8 cellular contexts compared by ENCODE assay signal in genomic region chr5:145347026-145347616, GRCh38.
A peak's percentile ranks its signal among the peaks of the same experiment; 100 is the strongest.
DNase-seq lines count a peak whose midpoint lies in the region; ATAC-seq and FAIRE-seq lines count a peak whose summit lies in the region.

No MANE protein-coding gene starts in this region.

- no peak for FAIRE-seq in GM19239 (lab: Jason Lieb, UNC)

- no peak for ATAC-seq in activated CD4-positive, CD25-positive, alpha-beta regulatory T cell treated with anti-CD3 and anti-CD28 coated beads, Interleukin-2, amount 50 U/mL, for 24 hours
- no peak for ATAC-seq in HG03097 (IDR thresholded peaks at IDR 0.05; ENCODE audit: low FRiP score, unreplicated experiment)

- DNase-seq in AG20443 (ENCODE audit: low spot score) (peak; percentile 68), GM19239 (ENCODE audit: insufficient read length, low spot score) (peak; percentile 7), NCI-H1092 treated with DMSO at 0.1 percent for 48 hours (lab: John Stamatoyannopoulos, UW) (peak; percentile 4), dedifferentiated amniotic fluid mesenchymal stem cell (ENCODE audit: extremely low spot score) (peak; percentile 73), pons (ENCODE audit: low spot score) (peak; percentile 37), substantia nigra (lab: John Stamatoyannopoulos, UW) (no peak)

- H3K27ac ChIP-seq in substantia nigra (ENCODE audit: low read depth, low read length, poor library complexity, severe bottlenecking): no peak overlapping the region

Comparison
In these comparisons a context has a peak if more than half of its experiments do, and no peak if none do; other contexts are left out.
1. DNase-seq: peak in AG20443 (single experiment), GM19239 (single experiment), NCI-H1092 treated with DMSO at 0.1 percent for 48 hours (single experiment), dedifferentiated amniotic fluid mesenchymal stem cell (single experiment) and pons (single experiment); none in substantia nigra (0 of 49).